17 cellular contexts compared by ENCODE assay signal in the genomic region with DNA sequence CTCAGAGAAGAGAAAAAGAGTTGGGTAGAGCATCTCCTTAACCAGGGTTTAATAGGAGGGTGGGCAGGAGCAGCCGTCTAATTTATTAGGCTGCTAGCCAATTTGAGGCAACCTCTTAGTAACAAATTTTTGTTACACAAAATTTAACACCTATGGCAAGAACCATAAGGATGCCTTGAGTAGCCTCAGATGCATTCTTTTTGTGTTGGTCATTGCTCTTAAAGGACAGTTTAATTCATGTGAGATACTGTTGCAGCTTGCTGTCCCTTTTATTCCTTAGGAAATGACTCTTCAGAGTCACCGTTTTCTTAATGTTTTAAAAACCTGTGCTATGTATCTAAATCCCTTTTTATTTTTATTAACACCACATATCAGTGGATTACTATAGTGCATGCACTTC.
A peak's percentile ranks its signal among the peaks of the same experiment; 100 is the strongest.
DNase-seq lines count a peak whose midpoint lies in the region; ATAC-seq, FAIRE-seq and TF ChIP-seq lines count a peak whose summit lies in the region.
"Had no signal": no experiment of that assay in that cellular context is flagged by ENCODE, and none has a peak within 500 bp of the region (broad histone marks: within the 10 kb centered on the region; RNA-seq: fewer than 3 reads in every experiment).

No MANE protein-coding gene starts in this region.

- WGBS in A549 (ENCODE audit: missing lambda C conversion rate): 59% methylated on average over 2 of the region's 2 CpGs

- no peak for DNase-seq in A549 (ENCODE audit: low read depth in 1 of 2, low spot score in 1 of 2)
- DNase-seq in M059J (ENCODE audit: low read depth): peak; percentile 19
- peak; percentile 60 for DNase-seq in epithelial cell of esophagus (ENCODE audit: low read depth)
- DNase-seq in DMS153 (lab: John Stamatoyannopoulos, UW): no peak
- DNase-seq in activated CD4-positive, alpha-beta memory T cell treated with anti-CD3 and anti-CD28 coated beads for 36 hours: no peak
- DNase-seq: CD4-positive, CD25-positive, alpha-beta regulatory T cell; GDM1; GOT3; HFFc6; NCI-H1436 treated with DMSO at 0.1 percent for 48 hours; NCI-H2081; NCI-H524 had no signal

- peaks cover 11% of the 10 kb centered on the region for H3K4me1 Mint-ChIP-seq in activated CD4-positive, alpha-beta memory T cell treated with anti-CD3 and anti-CD28 coated beads for 36 hours (ENCODE audit: low read depth)
- H3K4me1 Mint-ChIP-seq: CD4-positive, CD25-positive, alpha-beta regulatory T cell had no signal

- peaks cover 24% of the 10 kb centered on the region for H3K4me1 ChIP-seq in A549
- peaks cover 48 to 51% of the 10 kb centered on the region in 2 experiments for H3K4me1 ChIP-seq in neutrophil (ENCODE audit: control insufficient read depth in 1 of 2, insufficient read depth in 1 of 2, low read depth in 1 of 2, low read length in 1 of 2)

- no peaks in the 10 kb centered on the region for H3K36me3 ChIP-seq in neutrophil

- no peak for FAIRE-seq in A549 (lab: Jason Lieb, UNC)
- FAIRE-seq: A204.1, GM12892 had no signal

- H3K4me2 ChIP-seq in A549: peak overlapping the region; percentile 37; the same call in 1 of the 3 replicates

- CTCF ChIA-PET in A549 (lab: Yijun Ruan, JAX): interaction anchor here (1.1 to 2.4 kb wide), 3 partner anchors 13 to 358 kb away, joined by 3 to 7 read pairs (median 5); no protein-coding TSS in a partner anchor
- CTCF ChIA-PET in activated CD4-positive, alpha-beta memory T cell treated with anti-CD3 and anti-CD28 coated beads for 36 hours (lab: Charles Lee): no interaction called here

- POLR2A ChIA-PET in A549 (lab: Yijun Ruan, JAX): no interaction called here
- POLR2A ChIA-PET in activated CD4-positive, alpha-beta memory T cell treated with anti-CD3 and anti-CD28 coated beads for 36 hours (lab: Charles Lee): no interaction called here

- intact Hi-C loops in activated CD4-positive, alpha-beta memory T cell treated with anti-CD3 and anti-CD28 coated beads for 36 hours (cut with micrococcal nuclease): no loop called here

- no peak overlapping the region for H3K4me3 Mint-ChIP-seq in activated CD4-positive, alpha-beta memory T cell treated with anti-CD3 and anti-CD28 coated beads for 36 hours
- H3K4me3 Mint-ChIP-seq: CD4-positive, CD25-positive, alpha-beta regulatory T cell; HFFc6 had no signal

- H3K9me3 ChIP-seq in A549: no peaks in the 10 kb centered on the region
- H3K9me3 ChIP-seq in neutrophil: no peaks in the 10 kb centered on the region

- no peak for TF ChIP-seq CTCF in A549 (IDR thresholded peaks at IDR 0.05)
- TF ChIP-seq CTCF in epithelial cell of esophagus (IDR thresholded peaks at IDR 0.05; ENCODE audit: insufficient read depth, low read depth, low read length, missing control alignments): no peak
- no peak for TF ChIP-seq CTCF in neutrophil (IDR thresholded peaks at IDR 0.05)

- no peak for TF ChIP-seq POLR2A in A549 (IDR thresholded peaks at IDR 0.05; ENCODE audit: low read length)

- H3K27ac Mint-ChIP-seq in activated CD4-positive, alpha-beta memory T cell treated with anti-CD3 and anti-CD28 coated beads for 36 hours: no peak overlapping the region
- H3K27ac Mint-ChIP-seq: CD4-positive, CD25-positive, alpha-beta regulatory T cell; HFFc6 had no signal

- H3K4me3 ChIP-seq in A549 (no peak overlapping the region), epithelial cell of esophagus (ENCODE audit: low read length) (no peak overlapping the region), neutrophil (ENCODE audit: low read depth in 1 of 2, low read length in 1 of 2) (no peak overlapping the region)

- H3K27me3 ChIP-seq in neutrophil: no peaks in the 10 kb centered on the region

- ATAC-seq in A549 (no peak), HG03521 (IDR thresholded peaks at IDR 0.05; ENCODE audit: unreplicated experiment) (no peak), HG02938 (IDR thresholded peaks at IDR 0.05; ENCODE audit: unreplicated experiment) (no peak)

- H3K27ac ChIP-seq in A549 (peak overlapping the region in 1 of 2 experiments; percentile 84; a peak in 2 of 6 replicates), neutrophil (peak overlapping the region; percentile 60)

- no peaks in the 10 kb centered on the region for H3K9me3 Mint-ChIP-seq in activated CD4-positive, alpha-beta memory T cell treated with anti-CD3 and anti-CD28 coated beads for 36 hours
- H3K9me3 Mint-ChIP-seq: CD4-positive, CD25-positive, alpha-beta regulatory T cell; HFFc6 had no signal

- H3K27me3 Mint-ChIP-seq in activated CD4-positive, alpha-beta memory T cell treated with anti-CD3 and anti-CD28 coated beads for 36 hours: peaks cover 22% of the 10 kb centered on the region

- TF ChIP-seq EP300 in A549 (IDR thresholded peaks at IDR 0.05): no peak

- no peak for TF ChIP-seq RAD21 in A549 (conservative IDR thresholded peaks at IDR 0.05 in 1 of 2, IDR thresholded peaks at IDR 0.05 in 1 of 2)

- H3K36me3 Mint-ChIP-seq in activated CD4-positive, alpha-beta memory T cell treated with anti-CD3 and anti-CD28 coated beads for 36 hours: no peaks in the 10 kb centered on the region
- H3K36me3 Mint-ChIP-seq: CD4-positive, CD25-positive, alpha-beta regulatory T cell had no signal

TF ChIP-seq in A549, 52 proteins besides CTCF, POLR2A, EP300 and RAD21:
- TF ChIP-seq FOSB (CRISPR knock-in tag; IDR thresholded peaks at IDR 0.05): no peak
- TF ChIP-seq CBX8 (IDR thresholded peaks at IDR 0.05): no peak
- TF ChIP-seq HOXA7 (CRISPR knock-in tag; IDR thresholded peaks at IDR 0.05): no peak
- TF ChIP-seq RFX5 (IDR thresholded peaks at IDR 0.05): no peak
- TF ChIP-seq HEYL (CRISPR knock-in tag; IDR thresholded peaks at IDR 0.05): no peak
- no peak for TF ChIP-seq SMC3 (IDR thresholded peaks at IDR 0.05)
- TF ChIP-seq EHF (CRISPR knock-in tag; IDR thresholded peaks at IDR 0.05): no peak
- no peak for TF ChIP-seq POLR2AphosphoS2 (conservative IDR thresholded peaks at IDR 0.05; ENCODE audit: low read length)
- TF ChIP-seq, protein P1, sequence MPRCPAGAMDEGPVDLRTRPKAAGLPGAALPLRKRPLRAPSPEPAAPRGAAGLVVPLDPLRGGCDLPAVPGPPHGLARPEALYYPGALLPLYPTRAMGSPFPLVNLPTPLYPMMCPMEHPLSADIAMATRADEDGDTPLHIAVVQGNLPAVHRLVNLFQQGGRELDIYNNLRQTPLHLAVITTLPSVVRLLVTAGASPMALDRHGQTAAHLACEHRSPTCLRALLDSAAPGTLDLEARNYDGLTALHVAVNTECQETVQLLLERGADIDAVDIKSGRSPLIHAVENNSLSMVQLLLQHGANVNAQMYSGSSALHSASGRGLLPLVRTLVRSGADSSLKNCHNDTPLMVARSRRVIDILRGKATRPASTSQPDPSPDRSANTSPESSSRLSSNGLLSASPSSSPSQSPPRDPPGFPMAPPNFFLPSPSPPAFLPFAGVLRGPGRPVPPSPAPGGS (IDR thresholded peaks at IDR 0.05): no peak
- TF ChIP-seq, protein P2, sequence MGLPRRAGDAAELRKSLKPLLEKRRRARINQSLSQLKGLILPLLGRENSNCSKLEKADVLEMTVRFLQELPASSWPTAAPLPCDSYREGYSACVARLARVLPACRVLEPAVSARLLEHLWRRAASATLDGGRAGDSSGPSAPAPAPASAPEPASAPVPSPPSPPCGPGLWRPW (IDR thresholded peaks at IDR 0.05): no peak
- no peak for TF ChIP-seq TFCP2L1 (CRISPR knock-in tag; IDR thresholded peaks at IDR 0.05)
- TF ChIP-seq, protein P3, sequence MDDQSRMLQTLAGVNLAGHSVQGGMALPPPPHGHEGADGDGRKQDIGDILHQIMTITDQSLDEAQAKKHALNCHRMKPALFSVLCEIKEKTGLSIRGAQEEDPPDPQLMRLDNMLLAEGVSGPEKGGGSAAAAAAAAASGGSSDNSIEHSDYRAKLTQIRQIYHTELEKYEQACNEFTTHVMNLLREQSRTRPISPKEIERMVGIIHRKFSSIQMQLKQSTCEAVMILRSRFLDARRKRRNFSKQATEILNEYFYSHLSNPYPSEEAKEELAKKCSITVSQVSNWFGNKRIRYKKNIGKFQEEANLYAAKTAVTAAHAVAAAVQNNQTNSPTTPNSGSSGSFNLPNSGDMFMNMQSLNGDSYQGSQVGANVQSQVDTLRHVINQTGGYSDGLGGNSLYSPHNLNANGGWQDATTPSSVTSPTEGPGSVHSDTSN (IDR thresholded peaks at IDR 0.05): no peak
- no peak for TF ChIP-seq CHD2 (IDR thresholded peaks at IDR 0.05; ENCODE audit: low read length, partially characterized antibody)
TF ChIP-seq in A549: peak in this region for 0.

Comparison
In these comparisons a context has a peak if more than half of its experiments do, and no peak if none do; other contexts are left out.
1. DNase-seq: peak in M059J (single experiment) and epithelial cell of esophagus (single experiment); none in A549 (0 of 2), DMS153 (single experiment) and activated CD4-positive, alpha-beta memory T cell treated with anti-CD3 and anti-CD28 coated beads for 36 hours (single experiment).